ENCODE assay signal across 1 cellular context in the genomic region with DNA sequence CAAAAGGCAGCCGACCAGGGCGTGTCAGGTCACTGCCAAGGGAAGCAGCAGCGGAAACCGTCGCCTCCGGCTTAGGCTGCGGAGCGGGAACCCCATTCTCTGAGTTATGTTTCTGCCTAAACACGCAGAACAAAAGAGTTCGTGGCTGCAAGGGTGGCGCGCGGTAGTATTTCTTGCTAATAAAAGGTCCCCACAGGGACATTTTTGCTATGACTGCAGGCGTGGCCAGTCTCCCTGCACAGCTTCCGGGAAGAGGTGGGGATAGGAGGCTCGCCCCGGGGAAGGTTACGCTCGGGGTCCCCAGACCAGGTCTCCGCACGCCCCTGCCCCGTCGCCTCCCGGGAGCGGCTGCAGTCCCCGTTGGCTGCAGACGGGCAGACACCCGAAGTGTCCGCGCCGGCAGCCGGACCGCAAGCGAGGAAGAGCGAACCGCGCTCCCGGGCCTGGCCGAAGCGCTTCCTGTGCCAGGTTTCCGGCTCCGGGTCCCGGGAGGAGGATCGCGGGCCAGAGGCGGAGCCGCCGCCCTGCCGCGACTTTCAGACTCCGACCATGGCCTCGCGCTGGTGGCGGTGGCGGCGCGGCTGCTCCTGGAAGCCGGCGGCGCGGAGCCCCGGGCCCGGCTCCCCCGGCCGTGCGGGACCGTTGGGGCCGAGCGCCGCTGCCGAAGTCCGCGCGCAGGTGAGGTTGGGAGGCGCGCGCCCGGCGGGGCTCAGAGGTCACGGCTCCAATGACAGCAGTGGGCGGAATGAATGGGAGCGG.
TF ChIP-seq lines count a peak whose summit lies in the region.

A gene with protein sequence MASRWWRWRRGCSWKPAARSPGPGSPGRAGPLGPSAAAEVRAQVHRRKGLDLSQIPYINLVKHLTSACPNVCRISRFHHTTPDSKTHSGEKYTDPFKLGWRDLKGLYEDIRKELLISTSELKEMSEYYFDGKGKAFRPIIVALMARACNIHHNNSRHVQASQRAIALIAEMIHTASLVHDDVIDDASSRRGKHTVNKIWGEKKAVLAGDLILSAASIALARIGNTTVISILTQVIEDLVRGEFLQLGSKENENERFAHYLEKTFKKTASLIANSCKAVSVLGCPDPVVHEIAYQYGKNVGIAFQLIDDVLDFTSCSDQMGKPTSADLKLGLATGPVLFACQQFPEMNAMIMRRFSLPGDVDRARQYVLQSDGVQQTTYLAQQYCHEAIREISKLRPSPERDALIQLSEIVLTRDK (plus strand): TSS at position 539 of the 759 bp plus-strand sequence. CDS start 11 bp downstream, at position 550.

TF ChIP-seq in HepG2, 621 proteins besides CTCF, POLR2A, EP300 and RAD21 (continued from another document and continues in another):
- TF ChIP-seq, protein P1, sequence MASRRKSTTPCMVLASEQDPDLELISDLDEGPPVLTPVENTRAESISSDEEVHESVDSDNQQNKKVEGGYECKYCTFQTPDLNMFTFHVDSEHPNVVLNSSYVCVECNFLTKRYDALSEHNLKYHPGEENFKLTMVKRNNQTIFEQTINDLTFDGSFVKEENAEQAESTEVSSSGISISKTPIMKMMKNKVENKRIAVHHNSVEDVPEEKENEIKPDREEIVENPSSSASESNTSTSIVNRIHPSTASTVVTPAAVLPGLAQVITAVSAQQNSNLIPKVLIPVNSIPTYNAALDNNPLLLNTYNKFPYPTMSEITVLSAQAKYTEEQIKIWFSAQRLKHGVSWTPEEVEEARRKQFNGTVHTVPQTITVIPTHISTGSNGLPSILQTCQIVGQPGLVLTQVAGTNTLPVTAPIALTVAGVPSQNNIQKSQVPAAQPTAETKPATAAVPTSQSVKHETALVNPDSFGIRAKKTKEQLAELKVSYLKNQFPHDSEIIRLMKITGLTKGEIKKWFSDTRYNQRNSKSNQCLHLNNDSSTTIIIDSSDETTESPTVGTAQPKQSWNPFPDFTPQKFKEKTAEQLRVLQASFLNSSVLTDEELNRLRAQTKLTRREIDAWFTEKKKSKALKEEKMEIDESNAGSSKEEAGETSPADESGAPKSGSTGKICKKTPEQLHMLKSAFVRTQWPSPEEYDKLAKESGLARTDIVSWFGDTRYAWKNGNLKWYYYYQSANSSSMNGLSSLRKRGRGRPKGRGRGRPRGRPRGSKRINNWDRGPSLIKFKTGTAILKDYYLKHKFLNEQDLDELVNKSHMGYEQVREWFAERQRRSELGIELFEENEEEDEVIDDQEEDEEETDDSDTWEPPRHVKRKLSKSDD (CRISPR knock-in tag; IDR thresholded peaks at IDR 0.05; ENCODE audit: low read depth): no peak; the same call in 1 of the 2 replicates
- TF ChIP-seq HOXA9 (CRISPR knock-in tag; IDR thresholded peaks at IDR 0.05; ENCODE audit: borderline replicate concordance) (no peak), DNMT1 (CRISPR knock-in tag; IDR thresholded peaks at IDR 0.05) (no peak; the same call in 1 of the 2 replicates), FOXK2 (IDR thresholded peaks at IDR 0.05) (no peak), RFX1 (IDR thresholded peaks at IDR 0.05) (no peak), ZNF30 (CRISPR knock-in tag; IDR thresholded peaks at IDR 0.05) (no peak), SIX1 (CRISPR knock-in tag; IDR thresholded peaks at IDR 0.05; ENCODE audit: borderline replicate concordance) (no peak), ZNF234 (CRISPR knock-in tag; conservative IDR thresholded peaks at IDR 0.05) (no peak), NFYC (CRISPR knock-in tag; IDR thresholded peaks at IDR 0.05) (peak; percentile 10; the same call in 1 of the 2 replicates), IKZF4 (CRISPR knock-in tag; IDR thresholded peaks at IDR 0.05; ENCODE audit: borderline replicate concordance, low read depth, not compliant biosample characterization) (no peak)
- TF ChIP-seq, protein P2, sequence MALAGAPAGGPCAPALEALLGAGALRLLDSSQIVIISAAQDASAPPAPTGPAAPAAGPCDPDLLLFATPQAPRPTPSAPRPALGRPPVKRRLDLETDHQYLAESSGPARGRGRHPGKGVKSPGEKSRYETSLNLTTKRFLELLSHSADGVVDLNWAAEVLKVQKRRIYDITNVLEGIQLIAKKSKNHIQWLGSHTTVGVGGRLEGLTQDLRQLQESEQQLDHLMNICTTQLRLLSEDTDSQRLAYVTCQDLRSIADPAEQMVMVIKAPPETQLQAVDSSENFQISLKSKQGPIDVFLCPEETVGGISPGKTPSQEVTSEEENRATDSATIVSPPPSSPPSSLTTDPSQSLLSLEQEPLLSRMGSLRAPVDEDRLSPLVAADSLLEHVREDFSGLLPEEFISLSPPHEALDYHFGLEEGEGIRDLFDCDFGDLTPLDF (CRISPR knock-in tag; IDR thresholded peaks at IDR 0.05): no peak
- TF ChIP-seq, protein P3, sequence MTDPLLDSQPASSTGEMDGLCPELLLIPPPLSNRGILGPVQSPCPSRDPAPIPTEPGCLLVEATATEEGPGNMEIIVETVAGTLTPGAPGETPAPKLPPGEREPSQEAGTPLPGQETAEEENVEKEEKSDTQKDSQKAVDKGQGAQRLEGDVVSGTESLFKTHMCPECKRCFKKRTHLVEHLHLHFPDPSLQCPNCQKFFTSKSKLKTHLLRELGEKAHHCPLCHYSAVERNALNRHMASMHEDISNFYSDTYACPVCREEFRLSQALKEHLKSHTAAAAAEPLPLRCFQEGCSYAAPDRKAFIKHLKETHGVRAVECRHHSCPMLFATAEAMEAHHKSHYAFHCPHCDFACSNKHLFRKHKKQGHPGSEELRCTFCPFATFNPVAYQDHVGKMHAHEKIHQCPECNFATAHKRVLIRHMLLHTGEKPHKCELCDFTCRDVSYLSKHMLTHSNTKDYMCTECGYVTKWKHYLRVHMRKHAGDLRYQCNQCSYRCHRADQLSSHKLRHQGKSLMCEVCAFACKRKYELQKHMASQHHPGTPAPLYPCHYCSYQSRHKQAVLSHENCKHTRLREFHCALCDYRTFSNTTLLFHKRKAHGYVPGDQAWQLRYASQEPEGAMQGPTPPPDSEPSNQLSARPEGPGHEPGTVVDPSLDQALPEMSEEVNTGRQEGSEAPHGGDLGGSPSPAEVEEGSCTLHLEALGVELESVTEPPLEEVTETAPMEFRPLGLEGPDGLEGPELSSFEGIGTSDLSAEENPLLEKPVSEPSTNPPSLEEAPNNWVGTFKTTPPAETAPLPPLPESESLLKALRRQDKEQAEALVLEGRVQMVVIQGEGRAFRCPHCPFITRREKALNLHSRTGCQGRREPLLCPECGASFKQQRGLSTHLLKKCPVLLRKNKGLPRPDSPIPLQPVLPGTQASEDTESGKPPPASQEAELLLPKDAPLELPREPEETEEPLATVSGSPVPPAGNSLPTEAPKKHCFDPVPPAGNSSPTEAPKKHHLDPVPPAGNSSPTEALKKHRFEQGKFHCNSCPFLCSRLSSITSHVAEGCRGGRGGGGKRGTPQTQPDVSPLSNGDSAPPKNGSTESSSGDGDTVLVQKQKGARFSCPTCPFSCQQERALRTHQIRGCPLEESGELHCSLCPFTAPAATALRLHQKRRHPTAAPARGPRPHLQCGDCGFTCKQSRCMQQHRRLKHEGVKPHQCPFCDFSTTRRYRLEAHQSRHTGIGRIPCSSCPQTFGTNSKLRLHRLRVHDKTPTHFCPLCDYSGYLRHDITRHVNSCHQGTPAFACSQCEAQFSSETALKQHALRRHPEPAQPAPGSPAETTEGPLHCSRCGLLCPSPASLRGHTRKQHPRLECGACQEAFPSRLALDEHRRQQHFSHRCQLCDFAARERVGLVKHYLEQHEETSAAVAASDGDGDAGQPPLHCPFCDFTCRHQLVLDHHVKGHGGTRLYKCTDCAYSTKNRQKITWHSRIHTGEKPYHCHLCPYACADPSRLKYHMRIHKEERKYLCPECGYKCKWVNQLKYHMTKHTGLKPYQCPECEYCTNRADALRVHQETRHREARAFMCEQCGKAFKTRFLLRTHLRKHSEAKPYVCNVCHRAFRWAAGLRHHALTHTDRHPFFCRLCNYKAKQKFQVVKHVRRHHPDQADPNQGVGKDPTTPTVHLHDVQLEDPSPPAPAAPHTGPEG (CRISPR knock-in tag; IDR thresholded peaks at IDR 0.05): 0 out of 2 replicates have a peak, but pooled peaks have one; percentile 9
- TF ChIP-seq, protein P4, sequence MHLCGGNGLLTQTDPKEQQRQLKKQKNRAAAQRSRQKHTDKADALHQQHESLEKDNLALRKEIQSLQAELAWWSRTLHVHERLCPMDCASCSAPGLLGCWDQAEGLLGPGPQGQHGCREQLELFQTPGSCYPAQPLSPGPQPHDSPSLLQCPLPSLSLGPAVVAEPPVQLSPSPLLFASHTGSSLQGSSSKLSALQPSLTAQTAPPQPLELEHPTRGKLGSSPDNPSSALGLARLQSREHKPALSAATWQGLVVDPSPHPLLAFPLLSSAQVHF (CRISPR knock-in tag; IDR thresholded peaks at IDR 0.05): 0 out of 2 replicates have a peak, but pooled peaks have one; percentile 83
- TF ChIP-seq, protein P5, sequence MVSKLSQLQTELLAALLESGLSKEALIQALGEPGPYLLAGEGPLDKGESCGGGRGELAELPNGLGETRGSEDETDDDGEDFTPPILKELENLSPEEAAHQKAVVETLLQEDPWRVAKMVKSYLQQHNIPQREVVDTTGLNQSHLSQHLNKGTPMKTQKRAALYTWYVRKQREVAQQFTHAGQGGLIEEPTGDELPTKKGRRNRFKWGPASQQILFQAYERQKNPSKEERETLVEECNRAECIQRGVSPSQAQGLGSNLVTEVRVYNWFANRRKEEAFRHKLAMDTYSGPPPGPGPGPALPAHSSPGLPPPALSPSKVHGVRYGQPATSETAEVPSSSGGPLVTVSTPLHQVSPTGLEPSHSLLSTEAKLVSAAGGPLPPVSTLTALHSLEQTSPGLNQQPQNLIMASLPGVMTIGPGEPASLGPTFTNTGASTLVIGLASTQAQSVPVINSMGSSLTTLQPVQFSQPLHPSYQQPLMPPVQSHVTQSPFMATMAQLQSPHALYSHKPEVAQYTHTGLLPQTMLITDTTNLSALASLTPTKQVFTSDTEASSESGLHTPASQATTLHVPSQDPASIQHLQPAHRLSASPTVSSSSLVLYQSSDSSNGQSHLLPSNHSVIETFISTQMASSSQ (IDR thresholded peaks at IDR 0.05; ENCODE audit: low read depth): no peak
- TF ChIP-seq, protein P5 (CRISPR knock-in tag; IDR thresholded peaks at IDR 0.05; ENCODE audit: borderline replicate concordance): no peak
- TF ChIP-seq, protein P6, sequence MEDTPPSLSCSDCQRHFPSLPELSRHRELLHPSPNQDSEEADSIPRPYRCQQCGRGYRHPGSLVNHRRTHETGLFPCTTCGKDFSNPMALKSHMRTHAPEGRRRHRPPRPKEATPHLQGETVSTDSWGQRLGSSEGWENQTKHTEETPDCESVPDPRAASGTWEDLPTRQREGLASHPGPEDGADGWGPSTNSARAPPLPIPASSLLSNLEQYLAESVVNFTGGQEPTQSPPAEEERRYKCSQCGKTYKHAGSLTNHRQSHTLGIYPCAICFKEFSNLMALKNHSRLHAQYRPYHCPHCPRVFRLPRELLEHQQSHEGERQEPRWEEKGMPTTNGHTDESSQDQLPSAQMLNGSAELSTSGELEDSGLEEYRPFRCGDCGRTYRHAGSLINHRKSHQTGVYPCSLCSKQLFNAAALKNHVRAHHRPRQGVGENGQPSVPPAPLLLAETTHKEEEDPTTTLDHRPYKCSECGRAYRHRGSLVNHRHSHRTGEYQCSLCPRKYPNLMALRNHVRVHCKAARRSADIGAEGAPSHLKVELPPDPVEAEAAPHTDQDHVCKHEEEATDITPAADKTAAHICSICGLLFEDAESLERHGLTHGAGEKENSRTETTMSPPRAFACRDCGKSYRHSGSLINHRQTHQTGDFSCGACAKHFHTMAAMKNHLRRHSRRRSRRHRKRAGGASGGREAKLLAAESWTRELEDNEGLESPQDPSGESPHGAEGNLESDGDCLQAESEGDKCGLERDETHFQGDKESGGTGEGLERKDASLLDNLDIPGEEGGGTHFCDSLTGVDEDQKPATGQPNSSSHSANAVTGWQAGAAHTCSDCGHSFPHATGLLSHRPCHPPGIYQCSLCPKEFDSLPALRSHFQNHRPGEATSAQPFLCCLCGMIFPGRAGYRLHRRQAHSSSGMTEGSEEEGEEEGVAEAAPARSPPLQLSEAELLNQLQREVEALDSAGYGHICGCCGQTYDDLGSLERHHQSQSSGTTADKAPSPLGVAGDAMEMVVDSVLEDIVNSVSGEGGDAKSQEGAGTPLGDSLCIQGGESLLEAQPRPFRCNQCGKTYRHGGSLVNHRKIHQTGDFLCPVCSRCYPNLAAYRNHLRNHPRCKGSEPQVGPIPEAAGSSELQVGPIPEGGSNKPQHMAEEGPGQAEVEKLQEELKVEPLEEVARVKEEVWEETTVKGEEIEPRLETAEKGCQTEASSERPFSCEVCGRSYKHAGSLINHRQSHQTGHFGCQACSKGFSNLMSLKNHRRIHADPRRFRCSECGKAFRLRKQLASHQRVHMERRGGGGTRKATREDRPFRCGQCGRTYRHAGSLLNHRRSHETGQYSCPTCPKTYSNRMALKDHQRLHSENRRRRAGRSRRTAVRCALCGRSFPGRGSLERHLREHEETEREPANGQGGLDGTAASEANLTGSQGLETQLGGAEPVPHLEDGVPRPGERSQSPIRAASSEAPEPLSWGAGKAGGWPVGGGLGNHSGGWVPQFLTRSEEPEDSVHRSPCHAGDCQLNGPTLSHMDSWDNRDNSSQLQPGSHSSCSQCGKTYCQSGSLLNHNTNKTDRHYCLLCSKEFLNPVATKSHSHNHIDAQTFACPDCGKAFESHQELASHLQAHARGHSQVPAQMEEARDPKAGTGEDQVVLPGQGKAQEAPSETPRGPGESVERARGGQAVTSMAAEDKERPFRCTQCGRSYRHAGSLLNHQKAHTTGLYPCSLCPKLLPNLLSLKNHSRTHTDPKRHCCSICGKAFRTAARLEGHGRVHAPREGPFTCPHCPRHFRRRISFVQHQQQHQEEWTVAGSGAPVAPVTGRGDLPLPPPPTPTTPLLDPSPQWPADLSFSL (CRISPR knock-in tag; IDR thresholded peaks at IDR 0.05): no peak
- TF ChIP-seq, protein P7, sequence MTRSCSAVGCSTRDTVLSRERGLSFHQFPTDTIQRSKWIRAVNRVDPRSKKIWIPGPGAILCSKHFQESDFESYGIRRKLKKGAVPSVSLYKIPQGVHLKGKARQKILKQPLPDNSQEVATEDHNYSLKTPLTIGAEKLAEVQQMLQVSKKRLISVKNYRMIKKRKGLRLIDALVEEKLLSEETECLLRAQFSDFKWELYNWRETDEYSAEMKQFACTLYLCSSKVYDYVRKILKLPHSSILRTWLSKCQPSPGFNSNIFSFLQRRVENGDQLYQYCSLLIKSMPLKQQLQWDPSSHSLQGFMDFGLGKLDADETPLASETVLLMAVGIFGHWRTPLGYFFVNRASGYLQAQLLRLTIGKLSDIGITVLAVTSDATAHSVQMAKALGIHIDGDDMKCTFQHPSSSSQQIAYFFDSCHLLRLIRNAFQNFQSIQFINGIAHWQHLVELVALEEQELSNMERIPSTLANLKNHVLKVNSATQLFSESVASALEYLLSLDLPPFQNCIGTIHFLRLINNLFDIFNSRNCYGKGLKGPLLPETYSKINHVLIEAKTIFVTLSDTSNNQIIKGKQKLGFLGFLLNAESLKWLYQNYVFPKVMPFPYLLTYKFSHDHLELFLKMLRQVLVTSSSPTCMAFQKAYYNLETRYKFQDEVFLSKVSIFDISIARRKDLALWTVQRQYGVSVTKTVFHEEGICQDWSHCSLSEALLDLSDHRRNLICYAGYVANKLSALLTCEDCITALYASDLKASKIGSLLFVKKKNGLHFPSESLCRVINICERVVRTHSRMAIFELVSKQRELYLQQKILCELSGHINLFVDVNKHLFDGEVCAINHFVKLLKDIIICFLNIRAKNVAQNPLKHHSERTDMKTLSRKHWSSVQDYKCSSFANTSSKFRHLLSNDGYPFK (CRISPR knock-in tag; IDR thresholded peaks at IDR 0.05; ENCODE audit: borderline replicate concordance): peak; percentile 41; the same call in 1 of the 2 replicates
